10 cellular contexts compared by ENCODE assay signal in genomic region chr3:64344721-64345207, GRCh38.
DNase-seq lines count a peak whose midpoint lies in the region; ATAC-seq, FAIRE-seq and TF ChIP-seq lines count a peak whose summit lies in the region.
"Had no signal": no experiment of that assay in that cellular context is flagged by ENCODE, and none has a peak within 500 bp of the region (broad histone marks: within the 10 kb centered on the region; RNA-seq: fewer than 3 reads in every experiment).

No MANE protein-coding gene starts in this region.

- peak; percentile 80 for DNase-seq in Daoy (ENCODE audit: low read depth)
- peak; percentile 74 for DNase-seq in RPMI7951 (ENCODE audit: low read depth)
- DNase-seq in fibroblast of gingiva (ENCODE audit: low read depth), result peak; percentile 42
- no peak for DNase-seq in omental fat pad (ENCODE audit: low spot score)
- no peak for DNase-seq in GM19238 (ENCODE audit: insufficient read length, low spot score)
- no peak for DNase-seq in NCI-H2196 (lab: John Stamatoyannopoulos, UW; ENCODE audit: unreplicated experiment)
- DNase-seq in activated naive CD4-positive, alpha-beta T cell treated with anti-CD3 and anti-CD28 coated beads for 36 hours, result no peak
- DNase-seq in GM19239 (ENCODE audit: insufficient read length, low spot score), result no peak
- DNase-seq: right lobe of liver had no signal

- no peaks in the 10 kb centered on the region for H3K4me1 Mint-ChIP-seq in activated naive CD4-positive, alpha-beta T cell treated with anti-CD3 and anti-CD28 coated beads for 36 hours (ENCODE audit: low read depth)

- H3K9me3 Mint-ChIP-seq in activated naive CD4-positive, alpha-beta T cell treated with anti-CD3 and anti-CD28 coated beads for 36 hours, result no peaks in the 10 kb centered on the region
- H3K9me3 Mint-ChIP-seq: activated T-helper 1 cell treated with anti-CD3 and anti-CD28 coated beads, Interleukin-12 subunit alpha, Interleukin-12 subunit beta, Interleukin-2, Interleukin-4 antibody, amounts not matched to agents 30 ng/mL and 10 ng/mL and 1 ng/mL, durations not matched to agents 14 hours and 24 hours and 36 hours had no signal

- H3K27ac Mint-ChIP-seq in activated naive CD4-positive, alpha-beta T cell treated with anti-CD3 and anti-CD28 coated beads for 36 hours, result no peak overlapping the region
- H3K27ac Mint-ChIP-seq: activated T-helper 1 cell treated with anti-CD3 and anti-CD28 coated beads, Interleukin-12 subunit alpha, Interleukin-12 subunit beta, Interleukin-2, Interleukin-4 antibody, amounts not matched to agents 30 ng/mL and 10 ng/mL and 1 ng/mL, durations not matched to agents 14 hours and 24 hours and 36 hours had no signal

- peaks cover 7% of the 10 kb centered on the region for H3K27me3 Mint-ChIP-seq in activated naive CD4-positive, alpha-beta T cell treated with anti-CD3 and anti-CD28 coated beads for 36 hours (ENCODE audit: low read depth)

- no peak for FAIRE-seq in GM19239 (lab: Jason Lieb, UNC)

- H3K4me3 Mint-ChIP-seq in activated naive CD4-positive, alpha-beta T cell treated with anti-CD3 and anti-CD28 coated beads for 36 hours, result no peak overlapping the region
- H3K4me3 Mint-ChIP-seq: activated T-helper 1 cell treated with anti-CD3 and anti-CD28 coated beads, Interleukin-12 subunit alpha, Interleukin-12 subunit beta, Interleukin-2, Interleukin-4 antibody, amounts not matched to agents 30 ng/mL and 10 ng/mL and 1 ng/mL, durations not matched to agents 14 hours and 24 hours and 36 hours had no signal

- peak; percentile 85 for ATAC-seq in omental fat pad (ENCODE audit: low FRiP score)

- intact Hi-C loops in activated naive CD4-positive, alpha-beta T cell treated with anti-CD3 and anti-CD28 coated beads for 36 hours (cut with micrococcal nuclease), result no loop called here

- CTCF ChIA-PET in activated naive CD4-positive, alpha-beta T cell treated with anti-CD3 and anti-CD28 coated beads for 36 hours (lab: Charles Lee), result no interaction called here

- TF ChIP-seq CTCF in omental fat pad (IDR thresholded peaks at IDR 0.05), result no peak

- H3K36me3 Mint-ChIP-seq in activated naive CD4-positive, alpha-beta T cell treated with anti-CD3 and anti-CD28 coated beads for 36 hours (ENCODE audit: low read depth), result no peaks in the 10 kb centered on the region

Comparison
In these comparisons a context has a peak if more than half of its experiments do, and no peak if none do; other contexts are left out.
1. DNase-seq: peak in Daoy (single experiment), RPMI7951 (single experiment) and fibroblast of gingiva (single experiment); none in omental fat pad (single experiment), GM19238 (single experiment), NCI-H2196 (single experiment), activated naive CD4-positive, alpha-beta T cell treated with anti-CD3 and anti-CD28 coated beads for 36 hours (single experiment) and GM19239 (single experiment).